In genomic region chr1:26828352-26829093, GRCh38 we compare ENCODE assay signal across 8 cellular contexts. TPM values are rescaled to one million over a fixed set of nuclear protein-coding genes. Genes with fewer than 3 reads are reported as not detected.
DNase-seq lines count a peak whose midpoint lies in the region; ATAC-seq and TF ChIP-seq lines count a peak whose summit lies in the region.

No MANE protein-coding gene starts in this region.

- peak overlapping the region; percentile 18 to 24 for H3K4me3 ChIP-seq in CD4-positive, alpha-beta memory T cell (ENCODE audit: low read length in 2 of 2)
- H3K4me3 ChIP-seq in NT2/D1 (ENCODE audit: insufficient read length, low read depth): no peak overlapping the region
- H3K4me3 ChIP-seq in esophagus muscularis mucosa: peak overlapping the region in 1 of 4 donors; percentile 17

- no peaks in the 10 kb centered on the region for H3K27me3 Mint-ChIP-seq in CD4-positive, alpha-beta memory T cell
- no peaks in the 10 kb centered on the region for H3K27me3 Mint-ChIP-seq in chondrocyte (ENCODE audit: low read depth)
- peaks cover 0 to 5% (median 5%) of the 10 kb centered on the region in 3 donors for H3K27me3 Mint-ChIP-seq in naive B cell

- H3K9me3 ChIP-seq in CD4-positive, alpha-beta memory T cell (ENCODE audit: control insufficient read depth in 1 of 2, low read length in 2 of 2): no peaks in the 10 kb centered on the region
- no peaks in the 10 kb centered on the region for H3K9me3 ChIP-seq in NT2/D1 (ENCODE audit: insufficient read depth, low read length)
- no peaks in the 10 kb centered on the region for H3K9me3 ChIP-seq in esophagus muscularis mucosa

- peak in 1 of 5 donors; percentile 64 for DNase-seq in CD4-positive, alpha-beta memory T cell
- DNase-seq in NT2/D1 (ENCODE audit: low read depth, low spot score) (no peak), chondrocyte (ENCODE audit: low spot score) (no peak), naive B cell (no peak), esophagus muscularis mucosa (ENCODE audit: extremely low spot score) (no peak), glomerular visceral epithelial cell (ENCODE audit: extremely low spot score) (no peak), islet precursor cell (no peak)
- DNase-seq in activated CD4-positive, CD25-positive, alpha-beta regulatory T cell treated with anti-CD3 and anti-CD28 coated beads, Interleukin-2, amount 50 U/mL, for 72 hours: no peak

- H3K27me3 ChIP-seq in CD4-positive, alpha-beta memory T cell (ENCODE audit: insufficient read depth, low read length): no peaks in the 10 kb centered on the region
- H3K27me3 ChIP-seq in NT2/D1 (ENCODE audit: insufficient read depth, insufficient read length) (no peaks in the 10 kb centered on the region), esophagus muscularis mucosa (no peaks in the 10 kb centered on the region)

- intact Hi-C loops in CD4-positive, alpha-beta memory T cell (cut with micrococcal nuclease): no loop called here
- intact Hi-C loops in esophagus muscularis mucosa (cut with DNase I): no loop called here

- peak in 1 of 2 donors; percentile 33 for ATAC-seq in naive B cell (ENCODE audit: low read depth in 2 of 2)

- H3K27ac Mint-ChIP-seq in CD4-positive, alpha-beta memory T cell: peak overlapping the region; percentile 90 to 100 (median 100)
- H3K27ac Mint-ChIP-seq in chondrocyte (ENCODE audit: unreplicated experiment): peak overlapping the region; percentile 81
- peak overlapping the region; percentile 28 to 91 (median 55) for H3K27ac Mint-ChIP-seq in naive B cell

- peaks cover 12 to 39% of the 10 kb centered on the region in 2 donors for H3K36me3 Mint-ChIP-seq in CD4-positive, alpha-beta memory T cell
- peaks cover 10% of the 10 kb centered on the region for H3K36me3 Mint-ChIP-seq in chondrocyte (ENCODE audit: low read depth)
- H3K36me3 Mint-ChIP-seq in naive B cell: no peaks in the 10 kb centered on the region

- CTCF ChIA-PET in CD4-positive, alpha-beta memory T cell (lab: Charles Lee; ENCODE audit: partially characterized antibody): interaction anchor here (0.7 to 1.7 kb wide), 8 partner anchors 18 to 290 kb away, joined by 3 to 12 read pairs (median 4); no protein-coding TSS in a partner anchor

- H3K4me3 Mint-ChIP-seq in CD4-positive, alpha-beta memory T cell: peak overlapping the region; percentile 92 to 98 (median 92)
- H3K4me3 Mint-ChIP-seq in chondrocyte (ENCODE audit: unreplicated experiment): peak overlapping the region; percentile 87
- peak overlapping the region; percentile 72 to 94 (median 82) for H3K4me3 Mint-ChIP-seq in naive B cell

- no peak for TF ChIP-seq CTCF in chondrocyte (IDR thresholded peaks at IDR 0.05)
- TF ChIP-seq CTCF in esophagus muscularis mucosa (IDR thresholded peaks at IDR 0.05): no peak

- peak overlapping the region; percentile 47 for H3K9ac ChIP-seq in NT2/D1 (ENCODE audit: insufficient read length, low read depth)

- no peak for TF ChIP-seq POLR2A in esophagus muscularis mucosa (IDR thresholded peaks at IDR 0.05; ENCODE audit: low read depth)

- no peak for TF ChIP-seq EP300 in esophagus muscularis mucosa (IDR thresholded peaks at IDR 0.05)

- H3K27ac ChIP-seq in CD4-positive, alpha-beta memory T cell (ENCODE audit: low read depth, low read length): peak overlapping the region; percentile 97
- H3K27ac ChIP-seq in esophagus muscularis mucosa (replicated peaks in 1 of 4): peak overlapping the region in 2 of 4 donors; percentile 9 to 81

- H3K36me3 ChIP-seq in CD4-positive, alpha-beta memory T cell (ENCODE audit: insufficient read depth, low read length): peaks cover 14% of the 10 kb centered on the region
- H3K36me3 ChIP-seq in NT2/D1 (ENCODE audit: insufficient read depth, insufficient read length, low read length) (peaks cover 43% of the 10 kb centered on the region), esophagus muscularis mucosa (peaks cover 12 to 34% (median 22%) of the 10 kb centered on the region in 4 donors)

- WGBS in esophagus muscularis mucosa: 65% methylated on average over 7 of the region's 7 CpGs

- peaks cover 77% of the 10 kb centered on the region for H3K4me1 ChIP-seq in CD4-positive, alpha-beta memory T cell (ENCODE audit: insufficient read depth, low read length)
- H3K4me1 ChIP-seq in NT2/D1 (ENCODE audit: insufficient read depth, insufficient read length) (peaks cover 23% of the 10 kb centered on the region), esophagus muscularis mucosa (peaks cover 30 to 45% (median 44%) of the 10 kb centered on the region in 4 donors)

- H3K9me3 Mint-ChIP-seq in CD4-positive, alpha-beta memory T cell: peaks cover 0 to 2% (median 0%) of the 10 kb centered on the region in 8 donors
- H3K9me3 Mint-ChIP-seq in chondrocyte (ENCODE audit: low read depth): no peaks in the 10 kb centered on the region
- H3K9me3 Mint-ChIP-seq in naive B cell: no peaks in the 10 kb centered on the region

- POLR2A ChIA-PET in CD4-positive, alpha-beta memory T cell (lab: Charles Lee; ENCODE audit: partially characterized antibody): interaction anchor here (0.5 to 5.5 kb wide), 4 partner anchors 9 to 230 kb away, joined by 3 to 19 read pairs (median 6); partner anchors contain the start of gene GPN2

- peaks cover 59 to 82% (median 73%) of the 10 kb centered on the region in 4 donors for H3K4me1 Mint-ChIP-seq in CD4-positive, alpha-beta memory T cell
- peaks cover 31% of the 10 kb centered on the region for H3K4me1 Mint-ChIP-seq in chondrocyte (ENCODE audit: low read depth)
- peaks cover 45 to 61% (median 46%) of the 10 kb centered on the region in 3 donors for H3K4me1 Mint-ChIP-seq in naive B cell

RNA-seq across cellular contexts. Expression of gene ZDHHC18, which starts 2.0 kb away (rescaled TPM):
- total RNA-seq in CD4-positive, alpha-beta memory T cell: 10 to 100 TPM; 54.9 to 56.4 TPM
- 10 to 100 TPM in 1 of 2 donors, 1 to 10 TPM in 1; 6.2 to 18.1 TPM for polyA plus RNA-seq in CD4-positive, alpha-beta memory T cell
- total RNA-seq in chondrocyte: 20.2 to 27.8 TPM (median 25.5 TPM) in 3 replicates
- 1 to 10 TPM; 2.2 to 7.9 (median 2.4) TPM for polyA plus RNA-seq in naive B cell (ENCODE audit: low read depth in 6 of 6)
- 10 to 100 TPM in 3 of 4 donors, 1 to 10 TPM in 1; 9.6 to 31.7 (median 20.8) TPM for total RNA-seq in esophagus muscularis mucosa

RNA-seq across cellular contexts. Expression of gene SFN, which starts 34.4 kb away (rescaled TPM):
- total RNA-seq in CD4-positive, alpha-beta memory T cell: under 1 TPM; 0.76 to 0.83 TPM
- polyA plus RNA-seq in CD4-positive, alpha-beta memory T cell: not detected
- not detected in 3 replicates for total RNA-seq in chondrocyte
- polyA plus RNA-seq in naive B cell (ENCODE audit: low read depth in 6 of 6): not detected
- total RNA-seq in esophagus muscularis mucosa: 1 to 10 TPM in 1 of 4 donors, under 1 TPM in 1, not detected in 2; 0.33 to 1.7 TPM

RNA-seq across cellular contexts. Expression of gene PIGV, which starts 40.8 kb away (rescaled TPM):
- total RNA-seq in CD4-positive, alpha-beta memory T cell: 10 to 100 TPM; 17.7 to 18.2 TPM
- polyA plus RNA-seq in CD4-positive, alpha-beta memory T cell: 10 to 100 TPM in 1 of 2 donors, 1 to 10 TPM in 1; 7.9 to 13.2 TPM
- total RNA-seq in chondrocyte: 11.2 to 15.8 TPM (median 12.4 TPM) in 3 replicates
- 10 to 100 TPM in 4 of 6 donors, 1 to 10 TPM in 2; 7.8 to 14.2 (median 10.8) TPM for polyA plus RNA-seq in naive B cell (ENCODE audit: low read depth in 6 of 6)
- total RNA-seq in esophagus muscularis mucosa: 10 to 100 TPM; 11.8 to 15.2 (median 13.7) TPM
